In the genomic region with DNA sequence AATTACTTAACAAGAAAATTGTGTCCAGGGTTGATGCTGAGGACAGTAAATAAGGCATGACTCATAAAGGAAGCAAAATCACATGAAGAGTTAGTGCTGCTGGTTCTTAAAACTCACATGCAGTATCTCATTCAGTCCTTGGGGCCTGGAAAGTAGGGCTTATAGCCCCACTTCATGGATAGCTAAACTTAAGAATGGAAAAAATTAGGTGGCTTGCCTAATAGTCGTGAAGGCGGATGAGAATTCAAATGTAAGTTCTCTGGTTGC, we compare ENCODE assay signal across 29 cellular contexts.
DNase-seq lines count a peak whose midpoint lies in the region; ATAC-seq and TF ChIP-seq lines count a peak whose summit lies in the region.
"Had no signal": no experiment of that assay in that cellular context is flagged by ENCODE, and none has a peak within 500 bp of the region (broad histone marks: within the 10 kb centered on the region; RNA-seq: fewer than 3 reads in every experiment).

No MANE protein-coding gene starts in this region.

- peaks cover 2% of the 10 kb centered on the region for H3K27me3 Mint-ChIP-seq in activated CD8-positive, alpha-beta T cell treated with anti-CD3 and anti-CD28 coated beads for 36 hours
- peaks cover 2 to 14% (median 3%) of the 10 kb centered on the region in 3 donors for H3K27me3 Mint-ChIP-seq in CD14-positive monocyte (ENCODE audit: low read depth in 3 of 3)

- H3K4ac ChIP-seq in mesenchymal stem cell (ENCODE audit: low read depth in 1 of 2, low read length in 2 of 2) = no peak overlapping the region

- no peaks in the 10 kb centered on the region for H3K27me3 ChIP-seq in mesenchymal stem cell (ENCODE audit: control insufficient read depth in 1 of 2, insufficient read depth in 1 of 2, low read length in 2 of 2)
- H3K27me3 ChIP-seq: BLaER1 treated with 17β-estradiol and CSF1 and Interleukin-3, amounts not matched to agents 10 nM and 100 nM; cardiac muscle cell; pancreas had no signal

- no peaks in the 10 kb centered on the region for H3K36me3 ChIP-seq in HEK293 (ENCODE audit: control insufficient read depth in 2 of 2, insufficient read depth in 1 of 2, low read length in 2 of 2)
- H3K36me3 ChIP-seq in mesenchymal stem cell (ENCODE audit: control insufficient read depth in 1 of 2, insufficient read depth in 2 of 2, low read depth in 1 of 2, low read length in 2 of 2) = no peaks in the 10 kb centered on the region
- H3K36me3 ChIP-seq: BLaER1 treated with 17β-estradiol and CSF1 and Interleukin-3, amounts not matched to agents 10 nM and 100 nM; cardiac muscle cell; pancreas had no signal

- no peak overlapping the region for H2AK5ac ChIP-seq in mesenchymal stem cell (ENCODE audit: low read length, severe bottlenecking)

- 75% methylated on average over 2 of the region's 2 CpGs for WGBS in mesenchymal stem cell

- no peak for ATAC-seq in activated CD8-positive, alpha-beta T cell treated with anti-CD3 and anti-CD28 coated beads for 36 hours
- ATAC-seq: activated CD4-positive, CD25-positive, alpha-beta regulatory T cell treated with anti-CD3 and anti-CD28 coated beads, Interleukin-2, amount 50 U/mL, for 24 hours; Panc1 had no signal

- H3K4me2 ChIP-seq in mesenchymal stem cell (ENCODE audit: low read length, poor library complexity, severe bottlenecking) = no peak overlapping the region

- H3K4me1 Mint-ChIP-seq in activated CD8-positive, alpha-beta T cell treated with anti-CD3 and anti-CD28 coated beads for 36 hours (ENCODE audit: low read depth) = no peaks in the 10 kb centered on the region
- no peaks in the 10 kb centered on the region for H3K4me1 Mint-ChIP-seq in CD14-positive monocyte

- H3K14ac ChIP-seq in mesenchymal stem cell (ENCODE audit: low read length in 2 of 2) = no peak overlapping the region

- H2BK12ac ChIP-seq in mesenchymal stem cell (ENCODE audit: low read length in 2 of 2) = no peak overlapping the region

- CTCF ChIA-PET in HEK293 (lab: Yijun Ruan, JAX) = no interaction called here
- CTCF ChIA-PET in activated CD8-positive, alpha-beta T cell treated with anti-CD3 and anti-CD28 coated beads for 36 hours (lab: Charles Lee) = no interaction called here

- H3K27ac Mint-ChIP-seq in activated CD8-positive, alpha-beta T cell treated with anti-CD3 and anti-CD28 coated beads for 36 hours = no peak overlapping the region
- no peak overlapping the region for H3K27ac Mint-ChIP-seq in CD14-positive monocyte
- H3K27ac Mint-ChIP-seq: activated naive CD4-positive, alpha-beta T cell treated with anti-CD3 and anti-CD28 coated beads for 36 hours; activated T-helper 1 cell treated with anti-CD3 and anti-CD28 coated beads, Interleukin-12 subunit alpha, Interleukin-12 subunit beta, Interleukin-2, Interleukin-4 antibody, amounts not matched to agents 30 ng/mL and 10 ng/mL and 1 ng/mL, durations not matched to agents 14 hours and 24 hours and 36 hours; type B pancreatic cell had no signal

- H3K4me1 ChIP-seq in HEK293 (ENCODE audit: control insufficient read depth, insufficient read depth, low read length) = peaks cover 6% of the 10 kb centered on the region; the same call in 1 of the 2 replicates
- H3K4me1 ChIP-seq in mesenchymal stem cell (ENCODE audit: control insufficient read depth, insufficient read depth, low read depth, low read length) = no peaks in the 10 kb centered on the region
- H3K4me1 ChIP-seq: pancreas had no signal

- H3K4me3 ChIP-seq in HEK293 (ENCODE audit: low read depth, low read length) (no peak overlapping the region), mesenchymal stem cell (ENCODE audit: insufficient read depth in 1 of 2, low read depth in 1 of 2, low read length in 2 of 2) (no peak overlapping the region)
- H3K4me3 ChIP-seq: BLaER1 treated with 17β-estradiol and CSF1 and Interleukin-3, amounts not matched to agents 10 nM and 100 nM; cardiac muscle cell; pancreas had no signal

- no peak overlapping the region for H3K18ac ChIP-seq in mesenchymal stem cell (ENCODE audit: low read depth in 1 of 2, low read length in 2 of 2)

- H3K27ac ChIP-seq in HEK293 (ENCODE audit: extremely low read depth, low read depth, low read length) (no peak overlapping the region), caudate nucleus (ENCODE audit: low read depth, low read length) (peak overlapping the region; percentile 58), mesenchymal stem cell (ENCODE audit: low read length, poor library complexity, severe bottlenecking) (no peak overlapping the region)
- H3K27ac ChIP-seq: BLaER1 treated with 17β-estradiol and CSF1 and Interleukin-3, amounts not matched to agents 10 nM and 100 nM; cardiac muscle cell; pancreas had no signal

- intact Hi-C loops in activated CD8-positive, alpha-beta T cell treated with anti-CD3 and anti-CD28 coated beads for 36 hours (cut with micrococcal nuclease) = no loop called here
- intact Hi-C loops in CD14-positive monocyte (cut with micrococcal nuclease) = no loop called here

- DNase-seq in A172 (ENCODE audit: low spot score) = peak; percentile 10
- DNase-seq in caudate nucleus (lab: John Stamatoyannopoulos, UW) = no peak
- peak; percentile 43 for DNase-seq in mesenchymal stem cell
- no peak for DNase-seq in activated CD8-positive, alpha-beta T cell treated with anti-CD3 and anti-CD28 coated beads for 36 hours
- DNase-seq in NK-92 (lab: John Stamatoyannopoulos, UW; ENCODE audit: unreplicated experiment) = no peak
- no peak for DNase-seq in CD14-positive monocyte (ENCODE audit: low spot score)
- DNase-seq: activated CD4-positive, alpha-beta T cell treated with anti-CD3 and anti-CD28 coated beads, Interleukin-2, amount 50 U/mL, for 48 hours; activated CD8-positive, alpha-beta memory T cell treated with anti-CD3 and anti-CD28 coated beads, Interleukin-2, amount 50 U/mL, for 4 hours; activated naive CD4-positive, alpha-beta T cell treated with anti-CD3 and anti-CD28 coated beads for 36 hours; Calu3; glutamatergic neuron; GOT3; Karpas-422; kidney glomerular epithelial cell; NCI-H1694 treated with DMSO at 0.1 percent for 48 hours; NCI-H2171; NCI-H510A treated with DMSO at 0.1 percent for 48 hours; NK-92 treated with Interleukin-12 subunit alpha and Interleukin-12 subunit beta, amount 100 ng/mL, for 24 hours; pancreas; stimulated activated CD4-positive, alpha-beta T cell treated with anti-CD3 and anti-CD28 coated beads, Interleukin-2, amount 100 ng/mL, for 48 hours; substantia nigra had no signal

- H3K9me3 Mint-ChIP-seq in activated CD8-positive, alpha-beta T cell treated with anti-CD3 and anti-CD28 coated beads for 36 hours = no peaks in the 10 kb centered on the region
- peaks cover 0 to 3% (median 0%) of the 10 kb centered on the region in 7 donors for H3K9me3 Mint-ChIP-seq in CD14-positive monocyte
- H3K9me3 Mint-ChIP-seq: activated naive CD4-positive, alpha-beta T cell treated with anti-CD3 and anti-CD28 coated beads for 36 hours; activated T-helper 1 cell treated with anti-CD3 and anti-CD28 coated beads, Interleukin-12 subunit alpha, Interleukin-12 subunit beta, Interleukin-2, Interleukin-4 antibody, amounts not matched to agents 30 ng/mL and 10 ng/mL and 1 ng/mL, durations not matched to agents 14 hours and 24 hours and 36 hours; neural crest cell; type B pancreatic cell had no signal

- no peaks in the 10 kb centered on the region for H3K79me1 ChIP-seq in mesenchymal stem cell (replicated peaks; ENCODE audit: low read length, poor library complexity, severe bottlenecking)

- no peak overlapping the region for H2AFZ ChIP-seq in mesenchymal stem cell (ENCODE audit: low read depth, low read length)

- H3K9me3 ChIP-seq in HEK293 (ENCODE audit: control insufficient read depth, insufficient read depth, low read depth, low read length) = no peaks in the 10 kb centered on the region
- no peaks in the 10 kb centered on the region for H3K9me3 ChIP-seq in mesenchymal stem cell (ENCODE audit: control insufficient read depth, low read length)
- H3K9me3 ChIP-seq: BLaER1 treated with 17β-estradiol and CSF1 and Interleukin-3, amounts not matched to agents 10 nM and 100 nM; pancreas had no signal

- no peak overlapping the region for H3K23ac ChIP-seq in mesenchymal stem cell (ENCODE audit: low read length in 2 of 2)

- TF ChIP-seq CTCF in HEK293 (tag by site-specific recombination; IDR thresholded peaks at IDR 0.05) = no peak
- no peak for TF ChIP-seq CTCF in activated CD8-positive, alpha-beta T cell treated with anti-CD3 and anti-CD28 coated beads for 36 hours (IDR thresholded peaks at IDR 0.05)
- TF ChIP-seq CTCF in CD14-positive monocyte (IDR thresholded peaks at IDR 0.05) = no peak

- no peak overlapping the region for H2BK5ac ChIP-seq in mesenchymal stem cell (ENCODE audit: low read depth, low read length, poor library complexity, severe bottlenecking)

- no peak overlapping the region for H2BK15ac ChIP-seq in mesenchymal stem cell (ENCODE audit: low read depth, poor library complexity, severe bottlenecking)

- H4K8ac ChIP-seq in mesenchymal stem cell (ENCODE audit: low read length) = no peak overlapping the region

- H2BK120ac ChIP-seq in mesenchymal stem cell (ENCODE audit: low read depth, low read length) = no peak overlapping the region

- no peak overlapping the region for H3K9ac ChIP-seq in mesenchymal stem cell (ENCODE audit: low read length)
- H3K9ac ChIP-seq: BLaER1 treated with 17β-estradiol and CSF1 and Interleukin-3, amounts not matched to agents 10 nM and 100 nM had no signal

- no peak overlapping the region for H4K91ac ChIP-seq in mesenchymal stem cell (ENCODE audit: low read length)

- POLR2A ChIA-PET in HEK293 (lab: Yijun Ruan, JAX) = no interaction called here
- POLR2A ChIA-PET in activated CD8-positive, alpha-beta T cell treated with anti-CD3 and anti-CD28 coated beads for 36 hours (lab: Charles Lee) = no interaction called here

- no peaks in the 10 kb centered on the region for H3K36me3 Mint-ChIP-seq in activated CD8-positive, alpha-beta T cell treated with anti-CD3 and anti-CD28 coated beads for 36 hours (ENCODE audit: low read depth)
- no peaks in the 10 kb centered on the region for H3K36me3 Mint-ChIP-seq in CD14-positive monocyte

- no peak overlapping the region for H3K4me3 Mint-ChIP-seq in activated CD8-positive, alpha-beta T cell treated with anti-CD3 and anti-CD28 coated beads for 36 hours
- no peak overlapping the region for H3K4me3 Mint-ChIP-seq in CD14-positive monocyte
- H3K4me3 Mint-ChIP-seq: activated naive CD4-positive, alpha-beta T cell treated with anti-CD3 and anti-CD28 coated beads for 36 hours; activated T-helper 1 cell treated with anti-CD3 and anti-CD28 coated beads, Interleukin-12 subunit alpha, Interleukin-12 subunit beta, Interleukin-2, Interleukin-4 antibody, amounts not matched to agents 30 ng/mL and 10 ng/mL and 1 ng/mL, durations not matched to agents 14 hours and 24 hours and 36 hours; neural crest cell; type B pancreatic cell had no signal

TF ChIP-seq in HEK293, 187 proteins besides CTCF, POLR2A, EP300 and RAD21 (continues in another document):
- TF ChIP-seq ZNF548 (tag by site-specific recombination; IDR thresholded peaks at IDR 0.05) = no peak
- 0 out of 2 replicates have a peak, but pooled peaks have one; percentile 7 for TF ChIP-seq ZNF664 (tag by site-specific recombination; IDR thresholded peaks at IDR 0.05)
- no peak for TF ChIP-seq ZNF561 (tag by site-specific recombination; IDR thresholded peaks at IDR 0.05; ENCODE audit: borderline replicate concordance)
- TF ChIP-seq ZNF292 (tag by site-specific recombination; IDR thresholded peaks at IDR 0.05; ENCODE audit: borderline replicate concordance, low read depth) = no peak

Comparison
In these comparisons a context has a peak if more than half of its experiments do, and no peak if none do; other contexts are left out.
1. DNase-seq: peak in A172 (single experiment) and mesenchymal stem cell (single experiment); none in caudate nucleus (0 of 61), activated CD8-positive, alpha-beta T cell treated with anti-CD3 and anti-CD28 coated beads for 36 hours (single experiment), NK-92 (single experiment) and CD14-positive monocyte (single experiment).